ENCODE assay signal across 12 cellular contexts in the genomic region with DNA sequence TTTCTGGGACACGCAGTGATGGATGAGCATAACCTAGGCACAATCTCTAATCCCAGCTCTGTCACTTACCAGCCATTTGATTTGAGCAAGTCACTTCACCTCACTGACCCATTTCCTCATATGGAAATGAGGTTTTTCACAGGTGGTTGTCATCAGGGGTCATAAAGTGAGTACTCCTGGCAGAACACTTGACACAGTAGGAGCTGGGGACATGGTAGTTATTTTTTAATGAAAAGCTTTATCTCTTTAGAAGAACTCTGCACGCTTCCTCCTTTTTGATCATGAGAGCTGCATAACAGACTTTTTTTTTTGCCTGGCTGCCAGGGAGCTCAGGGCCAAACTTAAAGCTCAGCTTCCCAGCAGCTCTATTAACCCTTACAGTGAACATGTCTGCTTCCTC.
"Had no signal": no experiment of that assay in that cellular context is flagged by ENCODE, and none has a peak within 500 bp of the region (broad histone marks: within the 10 kb centered on the region; RNA-seq: fewer than 3 reads in every experiment).

No MANE protein-coding gene starts in this region.

- H3K4me3 ChIP-seq: gastrocnemius medialis, pancreas, upper lobe of left lung had no signal

- ATAC-seq: effector memory CD8-positive, alpha-beta T cell; gastrocnemius medialis; left ventricle myocardium superior; pancreas had no signal

- DNase-seq: activated B cell treated with CpG ODN at 0.5 μM for 24 hours; activated CD4-positive, alpha-beta T cell treated with anti-CD3 and anti-CD28 coated beads, Interleukin-2, amount 50 U/mL, for 1 hour; activated effector memory CD4-positive, alpha-beta T cell treated with Interleukin-2 at 50 U/mL for 16 hours; effector memory CD8-positive, alpha-beta T cell; gastrocnemius medialis; left ventricle myocardium superior; pancreas; stimulated activated CD4-positive, alpha-beta T cell treated with anti-CD3 and anti-CD28 coated beads, Interleukin-12 subunit alpha, Interleukin-12 subunit beta, amount 100 ng/mL, for 4 hours; stimulated activated naive CD4-positive, alpha-beta T cell treated with Interleukin-2 at 50 U/mL for 16 hours; T1000; upper lobe of left lung had no signal

- H3K27ac ChIP-seq: epithelial cell of prostate, gastrocnemius medialis, pancreas, upper lobe of left lung had no signal

- H3K9me3 ChIP-seq: gastrocnemius medialis, pancreas, upper lobe of left lung had no signal

- H3K27me3 ChIP-seq: gastrocnemius medialis, pancreas had no signal
